Comparison of ENCODE assay signal across 27 cellular contexts in the genomic region with DNA sequence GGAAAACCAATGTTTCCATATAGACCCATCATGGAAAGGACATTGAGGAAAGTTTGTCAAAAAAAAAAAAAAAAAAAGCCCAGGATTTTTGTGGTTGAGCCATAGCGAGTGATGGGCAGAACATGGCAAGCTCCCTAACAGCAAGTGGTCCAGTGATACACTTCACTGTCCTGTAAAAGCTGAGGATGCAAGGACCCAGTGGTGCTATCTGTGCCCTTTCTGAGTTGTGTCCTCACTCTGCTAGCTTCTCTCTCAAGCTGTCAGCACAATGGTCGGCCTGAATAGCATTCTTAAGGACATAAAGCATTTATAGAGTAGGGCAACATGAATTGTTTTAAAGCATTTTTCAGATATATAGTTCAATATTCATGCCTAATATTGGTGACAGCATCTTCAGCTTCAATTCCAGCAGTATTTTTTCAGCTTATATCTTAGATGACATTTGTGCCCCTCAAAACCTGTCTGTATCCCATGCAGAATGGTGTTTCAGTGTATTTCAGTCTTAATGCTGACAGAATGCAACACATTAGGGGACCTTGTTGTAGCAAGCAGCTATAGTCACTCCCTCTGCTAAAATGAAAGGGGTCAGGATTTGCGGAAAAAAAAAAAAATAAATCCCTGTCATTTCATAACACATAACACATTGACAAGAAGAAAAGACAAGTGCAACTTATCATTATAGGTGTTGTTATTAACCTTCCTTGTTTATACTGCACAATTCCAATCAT.
"Had no signal": no experiment of that assay in that cellular context is flagged by ENCODE, and none has a peak within 500 bp of the region (broad histone marks: within the 10 kb centered on the region; RNA-seq: fewer than 3 reads in every experiment).

No MANE protein-coding gene starts in this region.

- H3K27me3 Mint-ChIP-seq: dendritic cell treated with granulocyte-macrophage colony-stimulating factor and Interleukin-4, amounts not matched to agents 40 ng/mL and 50 ng/mL, for 4 days; progenitor cell of endocrine pancreas; stimulated activated naive CD8-positive, alpha-beta T cell treated with anti-CD3 and anti-CD28 coated beads, Interleukin-15, amount 100 ng/mL, for 72 hours had no signal

- H2AFZ ChIP-seq: hepatocyte, parathyroid adenoma had no signal

- ATAC-seq: heart left ventricle; left ventricle myocardium superior; lower lobe of right lung; natural killer cell; sciatic nerve; stimulated activated naive CD8-positive, alpha-beta T cell treated with anti-CD3 and anti-CD28 coated beads, Interleukin-15, amount 100 ng/mL, for 72 hours; upper lobe of right lung had no signal

- H3K36me3 Mint-ChIP-seq: natural killer cell had no signal

- H3K4me1 ChIP-seq: colonic mucosa, esophagus squamous epithelium, heart left ventricle, lower lobe of right lung, parathyroid adenoma, right atrium auricular region, suprapubic skin, transverse colon, upper lobe of right lung, uterus had no signal

- H3K27ac Mint-ChIP-seq: dendritic cell treated with granulocyte-macrophage colony-stimulating factor and Interleukin-4, amounts not matched to agents 40 ng/mL and 50 ng/mL, for 4 days; natural killer cell; progenitor cell of endocrine pancreas; stimulated activated naive CD8-positive, alpha-beta T cell treated with anti-CD3 and anti-CD28 coated beads, Interleukin-15, amount 100 ng/mL, for 72 hours had no signal

- DNase-seq: colonic mucosa; effector memory CD4-positive, alpha-beta T cell; erythroblast; esophagus squamous epithelium; foreskin melanocyte; heart left ventricle; left ventricle myocardium superior; lower lobe of right lung; natural killer cell; stimulated activated CD4-positive, alpha-beta T cell treated with anti-CD3 and anti-CD28 coated beads, Interleukin-12 subunit alpha, Interleukin-12 subunit beta, amount 100 ng/mL, for 4 hours; stimulated activated CD4-positive, alpha-beta T cell treated with anti-CD3 and anti-CD28 coated beads, Interleukin-1b, Interleukin-23, amount 100 ng/mL, for 48 hours; stimulated activated CD4-positive, alpha-beta T cell treated with anti-CD3 and anti-CD28 coated beads, Interleukin-4, amount 100 ng/mL, for 1 hour; stimulated activated CD8-positive, alpha-beta memory T cell treated with anti-CD3 and anti-CD28 coated beads, Interleukin-4, amount 100 ng/mL, for 48 hours; stimulated activated naive CD4-positive, alpha-beta T cell; stimulated activated naive CD8-positive, alpha-beta T cell treated with anti-CD3 and anti-CD28 coated beads, Interleukin-15, amount 100 ng/mL, for 72 hours; transverse colon; upper lobe of right lung; uterus had no signal

- H3K4me3 ChIP-seq: colonic mucosa, esophagus squamous epithelium, heart left ventricle, hepatocyte, lower lobe of right lung, right atrium auricular region, smooth muscle cell, suprapubic skin, transverse colon, upper lobe of right lung, uterus had no signal

- H3K79me2 ChIP-seq: hepatocyte, parathyroid adenoma had no signal

- H3K9me3 Mint-ChIP-seq: dendritic cell treated with granulocyte-macrophage colony-stimulating factor and Interleukin-4, amounts not matched to agents 40 ng/mL and 50 ng/mL, for 4 days; stimulated activated naive CD8-positive, alpha-beta T cell treated with anti-CD3 and anti-CD28 coated beads, Interleukin-15, amount 100 ng/mL, for 72 hours had no signal

- H3K4me2 ChIP-seq: hepatocyte, smooth muscle cell had no signal

- H3K27ac ChIP-seq: colonic mucosa, esophagus squamous epithelium, heart left ventricle, hepatocyte, lower lobe of right lung, neutrophil, parathyroid adenoma, right atrium auricular region, suprapubic skin, transverse colon, upper lobe of right lung, uterus had no signal

- H3K36me3 ChIP-seq: colonic mucosa, esophagus squamous epithelium, heart left ventricle, lower lobe of right lung, neutrophil, right atrium auricular region, suprapubic skin, transverse colon, upper lobe of right lung, uterus had no signal

- H3K4me1 Mint-ChIP-seq: natural killer cell; stimulated activated naive CD8-positive, alpha-beta T cell treated with anti-CD3 and anti-CD28 coated beads, Interleukin-15, amount 100 ng/mL, for 72 hours had no signal

- H3K27me3 ChIP-seq: colonic mucosa, esophagus squamous epithelium, heart left ventricle, hepatocyte, neutrophil, right atrium auricular region, suprapubic skin, transverse colon, upper lobe of right lung, uterus had no signal

- H3K4me3 Mint-ChIP-seq: dendritic cell treated with granulocyte-macrophage colony-stimulating factor and Interleukin-4, amounts not matched to agents 40 ng/mL and 50 ng/mL, for 4 days; natural killer cell; stimulated activated naive CD8-positive, alpha-beta T cell treated with anti-CD3 and anti-CD28 coated beads, Interleukin-15, amount 100 ng/mL, for 72 hours had no signal

- H3K9me3 ChIP-seq: colonic mucosa, esophagus squamous epithelium, heart left ventricle, lower lobe of right lung, neutrophil, right atrium auricular region, suprapubic skin, transverse colon, upper lobe of right lung, uterus had no signal

- H3K9ac ChIP-seq: parathyroid adenoma had no signal
